ENCODE assay signal across 31 cellular contexts in genomic region chr20:4793183-4793582, GRCh38.
"Had no signal": no experiment of that assay in that cellular context is flagged by ENCODE, and none has a peak within 500 bp of the region (broad histone marks: within the 10 kb centered on the region; RNA-seq: fewer than 3 reads in every experiment).

No MANE protein-coding gene starts in this region.

- H3K9me3 Mint-ChIP-seq: activated T-cell treated with anti-CD3 and anti-CD28 coated beads, Interleukin-2, amount 50 U/mL, for 4 hours had no signal

- H3K27ac Mint-ChIP-seq: brain, nephron progenitor cell had no signal

- H3K9me3 ChIP-seq: ascending aorta, colonic mucosa, gastrocnemius medialis, mucosa of descending colon, pancreas, prostate gland, testis, transverse colon had no signal

- H3K27me3 Mint-ChIP-seq: activated naive CD8-positive, alpha-beta T cell; brain had no signal

- H3K4me1 Mint-ChIP-seq: brain, nephron progenitor cell had no signal

- H3K4me3 ChIP-seq: ascending aorta, cardiac muscle cell, colonic mucosa, gastrocnemius medialis, hepatocyte, left ventricle myocardium inferior, lung, mucosa of descending colon, pancreas, prostate gland, smooth muscle cell, testis, transverse colon had no signal

- DNase-seq: activated CD4-positive, alpha-beta T cell treated with anti-CD3 and anti-CD28 coated beads for 4 hours; activated CD4-positive, alpha-beta T cell treated with anti-CD3 and anti-CD28 coated beads, Interleukin-2, amount 50 U/mL, for 48 hours; activated CD8-positive, alpha-beta memory T cell treated with anti-CD3 and anti-CD28 coated beads, Interleukin-2, amount 50 U/mL, for 48 hours; activated effector memory CD4-positive, alpha-beta T cell treated with Interleukin-2 at 50 U/mL for 16 hours; activated T-cell treated with anti-CD3 and anti-CD28 coated beads, Interleukin-2, amount 50 U/mL, for 4 hours; cerebellar nuclear complex; colonic mucosa; effector CD8-positive, alpha-beta T cell; erythroblast; gastrocnemius medialis; glutamatergic neuron; islet precursor cell; left ventricle myocardium inferior; mucosa of descending colon; nephron progenitor cell; pancreas; stimulated activated CD4-positive, alpha-beta T cell treated with anti-CD3 and anti-CD28 coated beads, Interleukin-1b, Interleukin-23, amount 100 ng/mL, for 48 hours; stimulated activated CD4-positive, alpha-beta T cell treated with anti-CD3 and anti-CD28 coated beads, Interleukin-4, amount 100 ng/mL, for 4 hours; stimulated activated CD8-positive, alpha-beta memory T cell treated with anti-CD3 and anti-CD28 coated beads, Interleukin-4, amount 100 ng/mL, for 48 hours; stimulated activated naive CD4-positive, alpha-beta T cell treated with Interleukin-2 at 50 U/mL for 16 hours; testis; transverse colon had no signal

- ATAC-seq: activated T-cell treated with anti-CD3 and anti-CD28 coated beads, Interleukin-2, amount 50 U/mL, for 4 hours; gastrocnemius medialis; mucosa of descending colon; pancreas had no signal

- H3K4me3 Mint-ChIP-seq: activated naive CD8-positive, alpha-beta T cell; activated T-cell treated with anti-CD3 and anti-CD28 coated beads, Interleukin-2, amount 50 U/mL, for 4 hours; brain; nephron progenitor cell had no signal

- H3K4me1 ChIP-seq: ascending aorta, colonic mucosa, gastrocnemius medialis, left ventricle myocardium inferior, pancreas, prostate gland, testis, transverse colon had no signal

- H3K27ac ChIP-seq: ascending aorta, cardiac muscle cell, colonic mucosa, gastrocnemius medialis, hepatocyte, left ventricle myocardium inferior, pancreas, prostate gland, testis, transverse colon, VCaP had no signal

- H3K27me3 ChIP-seq: ascending aorta, cardiac muscle cell, colonic mucosa, gastrocnemius medialis, hepatocyte, pancreas, testis, transverse colon had no signal

- H3K36me3 ChIP-seq: cardiac muscle cell, colonic mucosa, gastrocnemius medialis, pancreas, prostate gland had no signal
